In genomic region chrX:131067846-131068745, GRCh38 we compare ENCODE assay signal across 1 cellular context.
TF ChIP-seq lines count a peak whose summit lies in the region.

No MANE protein-coding gene starts in this region.

TF ChIP-seq in H1, 55 proteins besides CTCF, POLR2A, EP300 and RAD21:
- TF ChIP-seq CHD7 (IDR thresholded peaks at IDR 0.05; ENCODE audit: insufficient replicate concordance, low read length), result no peak
- TF ChIP-seq CHD2 (IDR thresholded peaks at IDR 0.05; ENCODE audit: low read length), result no peak
- no peak for TF ChIP-seq JUN (IDR thresholded peaks at IDR 0.05; ENCODE audit: low read depth, low read length)
- peak; percentile 30 for TF ChIP-seq KDM4A (IDR thresholded peaks at IDR 0.05; ENCODE audit: low read depth, low read length, severe bottlenecking)
- no peak for TF ChIP-seq POU5F1 (IDR thresholded peaks at IDR 0.05; ENCODE audit: low read depth, low read length)
- TF ChIP-seq CEBPB (IDR thresholded peaks at IDR 0.05; ENCODE audit: low read depth, low read length), result no peak
TF ChIP-seq in H1: peak in this region for 1.
